ENCODE assay signal across 15 cellular contexts in genomic region chr4:28702571-28702970, GRCh38.
"Had no signal": no experiment of that assay in that cellular context is flagged by ENCODE, and none has a peak within 500 bp of the region (broad histone marks: within the 10 kb centered on the region; RNA-seq: fewer than 3 reads in every experiment).

No MANE protein-coding gene starts in this region.

- H3K36me3 ChIP-seq: lower lobe of right lung, WERI-Rb-1 had no signal

- H3K9me3 ChIP-seq: lower lobe of right lung had no signal

- DNase-seq: activated CD4-positive, alpha-beta T cell treated with anti-CD3 and anti-CD28 coated beads for 4 hours; activated CD8-positive, alpha-beta memory T cell treated with anti-CD3 and anti-CD28 coated beads, Interleukin-2, amount 50 U/mL, for 48 hours; activated CD8-positive, alpha-beta T cell treated with anti-CD3 and anti-CD28 coated beads, Interleukin-2, amount 10 ng/mL, durations not matched to agents 7 days and 5 days; activated naive CD4-positive, alpha-beta T cell treated with Interleukin-2 at 50 U/mL for 16 hours; activated naive CD8-positive, alpha-beta T cell treated with anti-CD3 and anti-CD28 coated beads, Interleukin-2, amount 50 U/mL, for 24 hours; caudate nucleus; dermis blood vessel endothelial cell; glutamatergic neuron; immature natural killer cell; left cardiac atrium; lower lobe of right lung; retina; T1000; WERI-Rb-1 had no signal

- H3K9ac ChIP-seq: parathyroid adenoma had no signal

- H2AFZ ChIP-seq: parathyroid adenoma had no signal

- H3K4me3 ChIP-seq: lower lobe of right lung had no signal

- H3K27ac ChIP-seq: lower lobe of right lung, parathyroid adenoma, WERI-Rb-1 had no signal

- H3K79me2 ChIP-seq: parathyroid adenoma had no signal

- H3K4me1 ChIP-seq: lower lobe of right lung, parathyroid adenoma had no signal
